In the genomic region with DNA sequence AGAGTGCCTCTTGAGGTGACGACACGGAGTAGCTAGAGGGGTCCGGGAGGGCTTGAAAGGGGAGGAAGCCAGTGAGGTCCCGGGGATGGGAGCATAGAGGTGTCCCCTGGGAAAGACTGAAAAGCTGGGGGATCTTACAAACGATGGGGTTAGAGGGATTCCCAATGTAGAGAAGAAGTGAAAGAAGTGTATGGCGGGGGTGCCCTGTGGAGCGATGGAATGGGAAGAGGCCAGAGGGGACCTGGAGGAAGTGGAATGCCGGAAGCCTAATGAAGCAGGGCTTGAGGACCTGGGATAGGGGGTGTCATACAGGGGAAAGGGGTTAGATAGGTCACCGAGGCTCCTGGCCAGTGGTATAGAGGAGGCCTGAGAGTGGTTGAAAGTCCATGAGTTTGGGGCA, we compare ENCODE assay signal across 8 cellular contexts. TPM values are rescaled to one million over a fixed set of nuclear protein-coding genes. Genes with fewer than 3 reads are reported as not detected.
DNase-seq lines count a peak whose midpoint lies in the region; ATAC-seq and TF ChIP-seq lines count a peak whose summit lies in the region.

No MANE protein-coding gene starts in this region.

- no peak for TF ChIP-seq POLR2A in thyroid gland (IDR thresholded peaks at IDR 0.05)

- H3K27me3 Mint-ChIP-seq in activated T-cell treated with anti-CD3 and anti-CD28 coated beads, Interleukin-2, amount 50 U/mL, for 4 hours (ENCODE audit: low read depth) = no peaks in the 10 kb centered on the region
- H3K27me3 Mint-ChIP-seq in activated naive CD8-positive, alpha-beta T cell treated with anti-CD3 and anti-CD28 coated beads, Interleukin-2, amount 50 U/mL, for 24 hours = peaks cover 3% of the 10 kb centered on the region

- WGBS in thyroid gland, 2 donors = 0 to 2% methylated on average over 9 of the region's 9 CpGs

- H3K27me3 ChIP-seq in layer of hippocampus (ENCODE audit: control insufficient read depth, insufficient read depth, low read length) = no peaks in the 10 kb centered on the region
- no peaks in the 10 kb centered on the region for H3K27me3 ChIP-seq in thyroid gland

- peaks cover 14 to 21% of the 10 kb centered on the region in 2 donors for H3K4me1 ChIP-seq in thyroid gland

- ATAC-seq in activated T-cell treated with anti-CD3 and anti-CD28 coated beads, Interleukin-2, amount 50 U/mL, for 4 hours = no peak
- ATAC-seq in activated naive CD8-positive, alpha-beta T cell treated with anti-CD3 and anti-CD28 coated beads, Interleukin-2, amount 50 U/mL, for 24 hours = no peak
- ATAC-seq in GM18520 (IDR thresholded peaks at IDR 0.05; ENCODE audit: unreplicated experiment) = no peak

- H3K36me3 Mint-ChIP-seq in activated T-cell treated with anti-CD3 and anti-CD28 coated beads, Interleukin-2, amount 50 U/mL, for 4 hours (ENCODE audit: insufficient read depth) = peaks cover 6% of the 10 kb centered on the region
- peaks cover 2% of the 10 kb centered on the region for H3K36me3 Mint-ChIP-seq in activated naive CD8-positive, alpha-beta T cell treated with anti-CD3 and anti-CD28 coated beads, Interleukin-2, amount 50 U/mL, for 24 hours (ENCODE audit: low read depth)

- DNase-seq in activated T-cell treated with anti-CD3 and anti-CD28 coated beads, Interleukin-2, amount 50 U/mL, for 4 hours = no peak
- no peak for DNase-seq in activated T-cell treated with anti-CD3 and anti-CD28 coated beads, Interleukin-2, amount 50 U/mL, for 1 hour
- DNase-seq in activated naive CD8-positive, alpha-beta T cell treated with anti-CD3 and anti-CD28 coated beads, Interleukin-2, amount 50 U/mL, for 24 hours = no peak
- peak in 1 of 2 donors; percentile 17 for DNase-seq in thyroid gland
- no peak for DNase-seq in HuH-7 (ENCODE audit: low spot score)
- DNase-seq in NK-92 treated with Interleukin-12 subunit alpha and Interleukin-12 subunit beta, amount 100 ng/mL, for 24 hours (lab: John Stamatoyannopoulos, UW) = no peak

- no peak for TF ChIP-seq CTCF in thyroid gland (IDR thresholded peaks at IDR 0.05)

- H3K9me3 Mint-ChIP-seq in activated T-cell treated with anti-CD3 and anti-CD28 coated beads, Interleukin-2, amount 50 U/mL, for 4 hours = no peaks in the 10 kb centered on the region
- no peaks in the 10 kb centered on the region for H3K9me3 Mint-ChIP-seq in activated naive CD8-positive, alpha-beta T cell treated with anti-CD3 and anti-CD28 coated beads, Interleukin-2, amount 50 U/mL, for 24 hours

- peak overlapping the region; percentile 82 for H3K27ac ChIP-seq in layer of hippocampus (ENCODE audit: low read depth, low read length)
- peak overlapping the region in 2 of 3 donors; percentile 56 to 76 for H3K27ac ChIP-seq in thyroid gland

- H3K4me3 Mint-ChIP-seq in activated T-cell treated with anti-CD3 and anti-CD28 coated beads, Interleukin-2, amount 50 U/mL, for 4 hours = peak overlapping the region; percentile 95
- peak overlapping the region; percentile 93 for H3K4me3 Mint-ChIP-seq in activated naive CD8-positive, alpha-beta T cell treated with anti-CD3 and anti-CD28 coated beads, Interleukin-2, amount 50 U/mL, for 24 hours

- intact Hi-C loops in thyroid gland (cut with DNase I) = loop anchor here (10.0 kb wide), 1 partner anchor 107 kb away; the partner anchor contains the start of genes AKT1S1 and TBC1D17

- peaks cover 27% of the 10 kb centered on the region for H3K4me1 Mint-ChIP-seq in activated T-cell treated with anti-CD3 and anti-CD28 coated beads, Interleukin-2, amount 50 U/mL, for 4 hours (ENCODE audit: low read depth)
- H3K4me1 Mint-ChIP-seq in activated naive CD8-positive, alpha-beta T cell treated with anti-CD3 and anti-CD28 coated beads, Interleukin-2, amount 50 U/mL, for 24 hours = peaks cover 31% of the 10 kb centered on the region

- H3K9me3 ChIP-seq in thyroid gland = no peaks in the 10 kb centered on the region

- peak overlapping the region; percentile 83 to 99 (median 88) for H3K4me3 ChIP-seq in thyroid gland (replicated peaks in 1 of 3)

- H3K36me3 ChIP-seq in thyroid gland = no peaks in the 10 kb centered on the region

- H3K27ac Mint-ChIP-seq in activated naive CD8-positive, alpha-beta T cell treated with anti-CD3 and anti-CD28 coated beads, Interleukin-2, amount 50 U/mL, for 24 hours = peak overlapping the region; percentile 81

RNA-seq across cellular contexts. Expression of gene AP2A1, which starts 0.6 kb away (rescaled TPM):
- 10 to 100 TPM; 63.6 to 73.6 (median 71.5) TPM for total RNA-seq in activated T-cell treated with anti-CD3 and anti-CD28 coated beads, Interleukin-2, amount 50 U/mL, for 4 hours
- 10 to 100 TPM; 48.4 to 77.6 (median 66.9) TPM for total RNA-seq in thyroid gland

RNA-seq across cellular contexts. Expression of gene TSKS, which starts 4.3 kb away (rescaled TPM):
- 1 to 10 TPM in 1 of 3 donors, under 1 TPM in 1, not detected in 1; 0.40 to 1.2 TPM for total RNA-seq in activated T-cell treated with anti-CD3 and anti-CD28 coated beads, Interleukin-2, amount 50 U/mL, for 4 hours
- under 1 TPM in 2 of 4 donors, not detected in 2; 0.22 to 0.81 TPM for total RNA-seq in thyroid gland

RNA-seq across cellular contexts. Expression of gene FUZ, which starts 45.7 kb away (rescaled TPM):
- 10 to 100 TPM; 15.6 to 19.9 (median 18.5) TPM for total RNA-seq in activated T-cell treated with anti-CD3 and anti-CD28 coated beads, Interleukin-2, amount 50 U/mL, for 4 hours
- total RNA-seq in thyroid gland = 10 to 100 TPM; 20.1 to 40.1 (median 33.3) TPM

RNA-seq across cellular contexts. Expression of gene MED25, which starts 50.7 kb away (rescaled TPM):
- total RNA-seq in activated T-cell treated with anti-CD3 and anti-CD28 coated beads, Interleukin-2, amount 50 U/mL, for 4 hours = 10 to 100 TPM; 44.1 to 51.0 (median 47.2) TPM
- total RNA-seq in thyroid gland = 10 to 100 TPM; 42.6 to 50.2 (median 44.9) TPM
